ENCODE assay signal across 1 cellular context in genomic region chr2:8216397-8216796, GRCh38.
TF ChIP-seq lines count a peak whose summit lies in the region.

No MANE protein-coding gene starts in this region.

TF ChIP-seq in K562, 482 proteins besides CTCF, POLR2A, EP300 and RAD21 (continued from another document):
- TF ChIP-seq CREB1 (IDR thresholded peaks at IDR 0.05) (no peak), CREB1 (CRISPR knock-in tag; IDR thresholded peaks at IDR 0.05) (no peak), ZBTB8A (IDR thresholded peaks at IDR 0.05; ENCODE audit: partially characterized antibody) (no peak), ZBTB1 (CRISPR knock-in tag; IDR thresholded peaks at IDR 0.05; ENCODE audit: borderline replicate concordance, low read depth) (no peak), POU5F1 (IDR thresholded peaks at IDR 0.05; ENCODE audit: borderline replicate concordance, low read depth, low read length, partially characterized antibody) (no peak), MAFF (IDR thresholded peaks at IDR 0.05; ENCODE audit: low read length) (peak; percentile 68), FOXA3 (CRISPR knock-in tag; conservative IDR thresholded peaks at IDR 0.05 in 1 of 2, IDR thresholded peaks at IDR 0.05 in 1 of 2) (no peak), NCOA4 (IDR thresholded peaks at IDR 0.05; ENCODE audit: partially characterized antibody) (no peak), NCOA1 (IDR thresholded peaks at IDR 0.05; ENCODE audit: low read depth) (no peak), FOXK2 (conservative IDR thresholded peaks at IDR 0.05 in 1 of 2, IDR thresholded peaks at IDR 0.05 in 1 of 2; ENCODE audit: low read depth in 2 of 2) (no peak), YBX1 (IDR thresholded peaks at IDR 0.05) (no peak), MAFK (IDR thresholded peaks at IDR 0.05; ENCODE audit: low read length) (peak; percentile 59), PTRF (tag; IDR thresholded peaks at IDR 0.05) (no peak), MYC (IDR thresholded peaks at IDR 0.05; ENCODE audit: low read depth, low read length) (no peak), MYC (CRISPR knock-in tag; IDR thresholded peaks at IDR 0.05; ENCODE audit: borderline replicate concordance, low read depth) (no peak), IRF2 (CRISPR knock-in tag; IDR thresholded peaks at IDR 0.05) (no peak), ZBTB40 (IDR thresholded peaks at IDR 0.05) (no peak), ZBTB40 (CRISPR knock-in tag; IDR thresholded peaks at IDR 0.05) (no peak), HINFP (tag; conservative IDR thresholded peaks at IDR 0.05; ENCODE audit: low read depth) (no peak), NR2C2 (CRISPR knock-in tag; IDR thresholded peaks at IDR 0.05) (no peak), NR2C2 (tag; IDR thresholded peaks at IDR 0.05) (no peak), ZNF316 (IDR thresholded peaks at IDR 0.05) (peak; percentile 77)
- TF ChIP-seq, protein P1, sequence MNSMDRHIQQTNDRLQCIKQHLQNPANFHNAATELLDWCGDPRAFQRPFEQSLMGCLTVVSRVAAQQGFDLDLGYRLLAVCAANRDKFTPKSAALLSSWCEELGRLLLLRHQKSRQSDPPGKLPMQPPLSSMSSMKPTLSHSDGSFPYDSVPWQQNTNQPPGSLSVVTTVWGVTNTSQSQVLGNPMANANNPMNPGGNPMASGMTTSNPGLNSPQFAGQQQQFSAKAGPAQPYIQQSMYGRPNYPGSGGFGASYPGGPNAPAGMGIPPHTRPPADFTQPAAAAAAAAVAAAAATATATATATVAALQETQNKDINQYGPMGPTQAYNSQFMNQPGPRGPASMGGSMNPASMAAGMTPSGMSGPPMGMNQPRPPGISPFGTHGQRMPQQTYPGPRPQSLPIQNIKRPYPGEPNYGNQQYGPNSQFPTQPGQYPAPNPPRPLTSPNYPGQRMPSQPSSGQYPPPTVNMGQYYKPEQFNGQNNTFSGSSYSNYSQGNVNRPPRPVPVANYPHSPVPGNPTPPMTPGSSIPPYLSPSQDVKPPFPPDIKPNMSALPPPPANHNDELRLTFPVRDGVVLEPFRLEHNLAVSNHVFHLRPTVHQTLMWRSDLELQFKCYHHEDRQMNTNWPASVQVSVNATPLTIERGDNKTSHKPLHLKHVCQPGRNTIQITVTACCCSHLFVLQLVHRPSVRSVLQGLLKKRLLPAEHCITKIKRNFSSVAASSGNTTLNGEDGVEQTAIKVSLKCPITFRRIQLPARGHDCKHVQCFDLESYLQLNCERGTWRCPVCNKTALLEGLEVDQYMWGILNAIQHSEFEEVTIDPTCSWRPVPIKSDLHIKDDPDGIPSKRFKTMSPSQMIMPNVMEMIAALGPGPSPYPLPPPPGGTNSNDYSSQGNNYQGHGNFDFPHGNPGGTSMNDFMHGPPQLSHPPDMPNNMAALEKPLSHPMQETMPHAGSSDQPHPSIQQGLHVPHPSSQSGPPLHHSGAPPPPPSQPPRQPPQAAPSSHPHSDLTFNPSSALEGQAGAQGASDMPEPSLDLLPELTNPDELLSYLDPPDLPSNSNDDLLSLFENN (IDR thresholded peaks at IDR 0.05; ENCODE audit: low read depth in 2 of 2, low read length in 2 of 2), result no peak
